ENCODE assay signal across 27 cellular contexts in genomic region chr6:160276126-160276525, GRCh38. TPM values are rescaled to one million over a fixed set of nuclear protein-coding genes. Genes with fewer than 3 reads are reported as not detected.
DNase-seq lines count a peak whose midpoint lies in the region; ATAC-seq, FAIRE-seq and TF ChIP-seq lines count a peak whose summit lies in the region.
"Had no signal": no experiment of that assay in that cellular context is flagged by ENCODE, and none has a peak within 500 bp of the region (broad histone marks: within the 10 kb centered on the region; RNA-seq: fewer than 3 reads in every experiment).

No MANE protein-coding gene starts in this region.

- no peak overlapping the region for H3K23ac ChIP-seq in neuronal stem cell (ENCODE audit: low read depth, low read length, poor library complexity)

- H3K79me1 ChIP-seq in neuronal stem cell (ENCODE audit: low read depth, low read length): no peaks in the 10 kb centered on the region

- no peak overlapping the region for H2BK15ac ChIP-seq in neuronal stem cell (ENCODE audit: low read length)

- TF ChIP-seq EP300 in HepG2 (IDR thresholded peaks at IDR 0.05; ENCODE audit: low read depth in 2 of 2, low read length in 2 of 2): no peak
- TF ChIP-seq EP300 in HepG2 (CRISPR knock-in tag; IDR thresholded peaks at IDR 0.05; ENCODE audit: borderline replicate concordance): no peak

- no peaks in the 10 kb centered on the region for H3K36me3 Mint-ChIP-seq in endodermal cell (ENCODE audit: low read depth)
- H3K36me3 Mint-ChIP-seq: CD4-positive, alpha-beta memory T cell had no signal

- TF ChIP-seq POLR2A in HepG2 (IDR thresholded peaks at IDR 0.05; ENCODE audit: insufficient read depth in 1 of 2, low read depth in 2 of 2, low read length in 2 of 2): no peak

- H3K9me3 ChIP-seq in liver (ENCODE audit: control insufficient read depth in 4 of 4, low read length in 3 of 4) (no peaks in the 10 kb centered on the region), HepG2 (ENCODE audit: low read length) (no peaks in the 10 kb centered on the region), endodermal cell (ENCODE audit: control insufficient read depth, low read length) (peaks cover 9% of the 10 kb centered on the region), neuronal stem cell (replicated peaks in 1 of 2; ENCODE audit: control insufficient read depth in 2 of 2, insufficient read depth in 1 of 2, low read depth in 1 of 2, low read length in 2 of 2) (no peaks in the 10 kb centered on the region), skeletal muscle tissue (ENCODE audit: control insufficient read depth in 3 of 3, low read length in 3 of 3) (no peaks in the 10 kb centered on the region)
- H3K9me3 ChIP-seq: A549, BE2C had no signal

- POLR2A ChIA-PET in HepG2 (lab: Yijun Ruan, JAX): no interaction called here

- H3K27ac Mint-ChIP-seq in endodermal cell: no peak overlapping the region
- H3K27ac Mint-ChIP-seq: CD4-positive, alpha-beta memory T cell had no signal

- H4K20me1 ChIP-seq in HepG2 (ENCODE audit: insufficient read depth, low read length): no peaks in the 10 kb centered on the region
- H4K20me1 ChIP-seq: BLaER1 treated with 17β-estradiol and CSF1 and Interleukin-3, amounts not matched to agents 10 nM and 100 nM had no signal

- H4K91ac ChIP-seq in neuronal stem cell (ENCODE audit: low read depth, low read length, poor library complexity): no peak overlapping the region

- H3K4me2 ChIP-seq in HepG2 (ENCODE audit: low read depth, low read length) (no peak overlapping the region), neuronal stem cell (ENCODE audit: insufficient read depth, low read length, poor library complexity, severe bottlenecking) (no peak overlapping the region)
- H3K4me2 ChIP-seq: A549; BLaER1 treated with 17β-estradiol and CSF1 and Interleukin-3, amounts not matched to agents 10 nM and 100 nM had no signal

- H3K14ac ChIP-seq in neuronal stem cell (ENCODE audit: low read length): no peak overlapping the region

- H3K27me3 ChIP-seq in liver (ENCODE audit: control insufficient read depth in 4 of 4, insufficient read depth in 4 of 4, low read length in 3 of 4) (no peaks in the 10 kb centered on the region), HepG2 (ENCODE audit: control insufficient read depth in 1 of 2, insufficient read depth in 2 of 2, low read length in 2 of 2) (peaks cover 0 to 16% of the 10 kb centered on the region in 2 experiments; a peak in 3 of 5 replicates), endodermal cell (ENCODE audit: control insufficient read depth, insufficient read depth, low read length, poor library complexity, severe bottlenecking) (no peaks in the 10 kb centered on the region), neuronal stem cell (ENCODE audit: control insufficient read depth in 3 of 3, insufficient read depth in 3 of 3, low read depth in 1 of 3, low read length in 3 of 3) (peaks cover 0 to 4% (median 0%) of the 10 kb centered on the region in 3 experiments), skeletal muscle tissue (ENCODE audit: control insufficient read depth in 3 of 3, insufficient read depth in 3 of 3, low read length in 3 of 3) (no peaks in the 10 kb centered on the region)
- H3K27me3 ChIP-seq: BE2C; BLaER1 treated with 17β-estradiol and CSF1 and Interleukin-3, amounts not matched to agents 10 nM and 100 nM had no signal

- H3K9me3 Mint-ChIP-seq in endodermal cell: peaks cover 7% of the 10 kb centered on the region

- H4K8ac ChIP-seq in neuronal stem cell (ENCODE audit: low read depth, low read length): no peak overlapping the region

- no peaks in the 10 kb centered on the region for H3K79me2 ChIP-seq in HepG2 (ENCODE audit: insufficient read depth, low read length)

- 96% methylated on average over 4 of the region's 4 CpGs for WGBS in liver
- 41% methylated on average over 4 of the region's 4 CpGs for WGBS in HepG2 (ENCODE audit: low lambda C conversion rate)
- 80 to 94% methylated on average over 1 to 4 of the region's 4 CpGs for WGBS in endodermal cell (ENCODE audit: insufficient coverage in 1 of 2, insufficient read length in 1 of 2), 2 experiments
- WGBS in neuronal stem cell (ENCODE audit: extremely low coverage in 2 of 2, insufficient read length in 2 of 2, insufficient replicate concordance in 1 of 2), 2 donors: no CpG with 5 or more reads among the region's 4 CpGs

- H3K27me3 Mint-ChIP-seq in endodermal cell (ENCODE audit: insufficient read depth): peaks cover 3% of the 10 kb centered on the region

- H3K18ac ChIP-seq in neuronal stem cell (ENCODE audit: low read length): no peak overlapping the region

- H2AFZ ChIP-seq in HepG2 (ENCODE audit: low read length) (no peak overlapping the region), neuronal stem cell (ENCODE audit: low read length) (no peak overlapping the region)
- H2AFZ ChIP-seq: GM23248 had no signal

- no peak overlapping the region for H3K4ac ChIP-seq in neuronal stem cell (ENCODE audit: low read length)

- H3K27ac ChIP-seq in liver (ENCODE audit: low read depth in 1 of 2, low read length in 2 of 2) (peak overlapping the region; percentile 61 to 80), HepG2 (ENCODE audit: extremely low read length, insufficient read depth, low read length) (no peak overlapping the region), endodermal cell (ENCODE audit: low read depth, low read length) (no peak overlapping the region), neuronal stem cell (replicated peaks; ENCODE audit: low read length) (no peak overlapping the region), skeletal muscle tissue (ENCODE audit: low read depth, low read length) (peak overlapping the region; percentile 26)
- H3K27ac ChIP-seq: A549; BLaER1 treated with 17β-estradiol and CSF1 and Interleukin-3, amounts not matched to agents 10 nM and 100 nM; GM23248 had no signal

- no peak overlapping the region for H2BK5ac ChIP-seq in neuronal stem cell (ENCODE audit: low read length)

- no peak for ATAC-seq in HepG2
- ATAC-seq in HG02981 (IDR thresholded peaks at IDR 0.05; ENCODE audit: unreplicated experiment): no peak
- ATAC-seq in GM21360 (IDR thresholded peaks at IDR 0.05; ENCODE audit: unreplicated experiment): no peak
- ATAC-seq: A549, HCT116 had no signal

- no peak overlapping the region for H2BK12ac ChIP-seq in neuronal stem cell (ENCODE audit: low read length)

- no peak overlapping the region for H3K4me3 Mint-ChIP-seq in endodermal cell
- H3K4me3 Mint-ChIP-seq: CD4-positive, alpha-beta memory T cell; H9 had no signal

- TF ChIP-seq CTCF in liver (IDR thresholded peaks at IDR 0.05; ENCODE audit: low read depth, low read length, missing input control): no peak
- TF ChIP-seq CTCF in HepG2 (CRISPR knock-in tag; IDR thresholded peaks at IDR 0.05): no peak
- no peak for TF ChIP-seq CTCF in endodermal cell (conservative IDR thresholded peaks at IDR 0.05)

- H3K36me3 ChIP-seq in liver (ENCODE audit: control insufficient read depth in 4 of 4, insufficient read depth in 3 of 4, low read depth in 1 of 4, low read length in 3 of 4): no peaks in the 10 kb centered on the region
- H3K36me3 ChIP-seq in HepG2 (replicated peaks in 1 of 2; ENCODE audit: control insufficient read depth in 1 of 2, insufficient read depth in 2 of 2, low read length in 2 of 2): no peaks in the 10 kb centered on the region
- no peaks in the 10 kb centered on the region for H3K36me3 ChIP-seq in endodermal cell (ENCODE audit: control insufficient read depth, insufficient read depth, low read length)
- no peaks in the 10 kb centered on the region for H3K36me3 ChIP-seq in neuronal stem cell (replicated peaks in 1 of 2; ENCODE audit: control insufficient read depth in 2 of 2, insufficient read depth in 2 of 2, low read length in 2 of 2)
- no peaks in the 10 kb centered on the region for H3K36me3 ChIP-seq in skeletal muscle tissue (ENCODE audit: control insufficient read depth in 3 of 3, insufficient read depth in 3 of 3, low read length in 3 of 3)
- H3K36me3 ChIP-seq: BE2C; BLaER1 treated with 17β-estradiol and CSF1 and Interleukin-3, amounts not matched to agents 10 nM and 100 nM had no signal

- H3K4me1 ChIP-seq in liver (ENCODE audit: control insufficient read depth in 4 of 4, insufficient read depth in 4 of 4, low read length in 3 of 4): peaks cover 0 to 17% (median 13%) of the 10 kb centered on the region in 4 donors
- no peaks in the 10 kb centered on the region for H3K4me1 ChIP-seq in HepG2 (ENCODE audit: insufficient read depth, low read length)
- no peaks in the 10 kb centered on the region for H3K4me1 ChIP-seq in endodermal cell (ENCODE audit: control insufficient read depth, insufficient read depth, low read length)
- H3K4me1 ChIP-seq in neuronal stem cell (ENCODE audit: control insufficient read depth in 2 of 2, insufficient read depth in 1 of 2, low read depth in 1 of 2, low read length in 2 of 2): no peaks in the 10 kb centered on the region
- peaks cover 12 to 30% (median 25%) of the 10 kb centered on the region in 3 donors for H3K4me1 ChIP-seq in skeletal muscle tissue (ENCODE audit: control insufficient read depth in 3 of 3, insufficient read depth in 3 of 3, low read length in 3 of 3)
- H3K4me1 ChIP-seq: BE2C; BLaER1 treated with 17β-estradiol and CSF1 and Interleukin-3, amounts not matched to agents 10 nM and 100 nM had no signal

- TF ChIP-seq RAD21 in liver (IDR thresholded peaks at IDR 0.05) (no peak), HepG2 (CRISPR knock-in tag; IDR thresholded peaks at IDR 0.05) (no peak)

- BruUV-seq in HepG2 (replicated peaks; lab: Mats Ljungman, UMichigan): no TSS peak

- intact Hi-C loops in HepG2 (cut with micrococcal nuclease; ENCODE audit: unreplicated experiment): no loop called here

- no peak for DNase-seq in HepG2 (ENCODE audit: low spot score)
- peak; percentile 14 for DNase-seq in endodermal cell
- DNase-seq in neuronal stem cell (ENCODE audit: low spot score): no peak
- DNase-seq in NCI-H69 (lab: John Stamatoyannopoulos, UW): no peak
- DNase-seq: 8988T; ACHN; AML-193; BE2C; Calu3; CD4-positive, alpha-beta memory T cell; COR-L47; DMS53; DMS79 treated with DMSO at 0.1 percent for 48 hours; GF-D8; GM23248; H9 had no signal

- H3K9ac ChIP-seq in liver (ENCODE audit: low read depth in 1 of 2, low read length in 2 of 2): no peak overlapping the region
- no peak overlapping the region for H3K9ac ChIP-seq in HepG2 (ENCODE audit: insufficient read depth, low read depth, low read length)
- H3K9ac ChIP-seq in endodermal cell (ENCODE audit: extremely low read depth, low read length, poor library complexity, severe bottlenecking): no peak overlapping the region
- H3K9ac ChIP-seq in neuronal stem cell (ENCODE audit: low read depth, low read length, poor library complexity): no peak overlapping the region
- peak overlapping the region in 1 of 3 donors; percentile 51 for H3K9ac ChIP-seq in skeletal muscle tissue (ENCODE audit: low read depth in 1 of 3, low read length in 3 of 3)
- H3K9ac ChIP-seq: BLaER1 treated with 17β-estradiol and CSF1 and Interleukin-3, amounts not matched to agents 10 nM and 100 nM; GM23248 had no signal

- no peak overlapping the region for H3K4me3 ChIP-seq in liver (ENCODE audit: low read depth in 1 of 3, low read length in 3 of 3)
- H3K4me3 ChIP-seq in HepG2 (replicated peaks in 1 of 3; ENCODE audit: insufficient read depth in 1 of 3, low read depth in 2 of 3, low read length in 3 of 3): no peak overlapping the region
- H3K4me3 ChIP-seq in endodermal cell (ENCODE audit: low read length): no peak overlapping the region
- H3K4me3 ChIP-seq in neuronal stem cell (ENCODE audit: low read length in 2 of 2): no peak overlapping the region
- H3K4me3 ChIP-seq in skeletal muscle tissue (ENCODE audit: low read length in 3 of 3): peak overlapping the region in 2 of 3 donors; percentile 0 to 25
- H3K4me3 ChIP-seq: A549; BLaER1 treated with 17β-estradiol and CSF1 and Interleukin-3, amounts not matched to agents 10 nM and 100 nM; GM23248 had no signal

- FAIRE-seq in HepG2 (lab: Jason Lieb, UNC): no peak
- FAIRE-seq: A549, GM12891, GM18507 had no signal

- peak overlapping the region; percentile 18 for H2AK5ac ChIP-seq in neuronal stem cell (ENCODE audit: low read depth, low read length)

- CTCF ChIA-PET in HepG2 (lab: Yijun Ruan, JAX; ENCODE audit: low intra/inter-chr PET ratio, low total read pairs): no interaction called here

- peaks cover 6% of the 10 kb centered on the region for H3K4me1 Mint-ChIP-seq in endodermal cell

- no peak overlapping the region for H2BK120ac ChIP-seq in neuronal stem cell (ENCODE audit: low read depth, low read length)

- in situ Hi-C loops in HepG2 (cut with HindIII; ENCODE audit: extremely low pct_ligation_motif_present, low pct_unique_long_range_greater_than_20kb): no loop called here

RNA-seq across cellular contexts. Expression of gene SLC22A2, which starts 17.5 kb away (rescaled TPM):
- total RNA-seq in liver: not detected
- not detected for polyA plus RNA-seq in liver
- not detected in 2 replicates for total RNA-seq in HepG2 (2016; rRNA removed; fragmentation: Illumina TruSeq; extraction: Trizol)
- total RNA-seq in HepG2 (2016; cell fraction: cytosol; rRNA removed; fragmentation: Illumina TruSeq; extraction: Trizol; ENCODE audit: low read depth): not detected in 2 replicates
- not detected in 2 replicates for total RNA-seq in HepG2 (2016; cell fraction: insoluble cytoplasmic fraction; rRNA removed; fragmentation: Illumina TruSeq; extraction: Trizol)
- total RNA-seq in HepG2 (2016; cell fraction: membrane; rRNA removed; fragmentation: Illumina TruSeq; extraction: Trizol): not detected in 2 replicates
- total RNA-seq in HepG2 (2016; cell fraction: nucleus; rRNA removed; fragmentation: Illumina TruSeq; extraction: Trizol): not detected in 2 replicates
- polyA plus RNA-seq in HepG2 (2011; rRNA removed): not detected in 2 replicates
- not detected in 2 replicates for polyA plus RNA-seq in HepG2 (2011; cell fraction: cytosol; rRNA removed)
- not detected in 2 replicates for polyA plus RNA-seq in HepG2 (2011; cell fraction: nucleus; rRNA removed)
- polyA plus RNA-seq in HepG2 (2012): not detected in 2 replicates
- not detected in 2 replicates for polyA plus RNA-seq in HepG2 (2016; cell fraction: cytosol; fragmentation: Illumina TruSeq; extraction: Trizol; ENCODE audit: low read depth)
- polyA plus RNA-seq in HepG2 (2016; cell fraction: insoluble cytoplasmic fraction; fragmentation: Illumina TruSeq; extraction: Trizol; ENCODE audit: low read depth): not detected in 2 replicates
- not detected in 2 replicates for polyA plus RNA-seq in HepG2 (2016; cell fraction: membrane; fragmentation: Illumina TruSeq; extraction: Trizol; ENCODE audit: low read depth)
- polyA plus RNA-seq in HepG2 (2016; cell fraction: nucleus; fragmentation: Illumina TruSeq; extraction: Trizol; ENCODE audit: insufficient read depth, low read depth): not detected in 2 replicates
- not detected in 2 replicates for polyA minus RNA-seq in HepG2 (2011; rRNA and poly(A)+ RNA removed; ENCODE audit: low replicate concordance)
- not detected in 2 replicates for polyA minus RNA-seq in HepG2 (2011; cell fraction: cytosol; rRNA and poly(A)+ RNA removed)
- not detected in 2 replicates for polyA minus RNA-seq in HepG2 (2011; cell fraction: nucleus; rRNA and poly(A)+ RNA removed)
- total RNA-seq in endodermal cell: under 1 TPM; 0.64 to 1.00 TPM
- polyA plus RNA-seq in endodermal cell (2013, experiment 1 of 2): not detected
- polyA plus RNA-seq in endodermal cell (2013, experiment 2 of 2): not detected
- not detected for polyA plus RNA-seq in neuronal stem cell (2013, experiment 1 of 2)
- polyA plus RNA-seq in neuronal stem cell (2013, experiment 2 of 2): not detected
- total RNA-seq in skeletal muscle tissue: not detected
- total RNA-seq: Calu3; CD4-positive, alpha-beta memory T cell; G401; GM23248; H4 had no signal
- polyA plus RNA-seq: CD4-positive, alpha-beta memory T cell; GM23248 had no signal

Comparison
In these comparisons a context has a peak if more than half of its experiments do, and no peak if none do; other contexts are left out.
1. H3K27ac ChIP-seq: peak in liver (2 of 2) and skeletal muscle tissue (single experiment); none in HepG2 (single experiment), endodermal cell (single experiment) and neuronal stem cell (single experiment).
2. H3K4me3 ChIP-seq: peak in skeletal muscle tissue (2 of 3); none in liver (0 of 3), HepG2 (0 of 3), endodermal cell (single experiment) and neuronal stem cell (0 of 2).